ENCODE assay signal across 8 cellular contexts in genomic region chr22:41589601-41590365, GRCh38. TPM values are rescaled to one million over a fixed set of nuclear protein-coding genes. Genes with fewer than 3 reads are reported as not detected.
DNase-seq lines count a peak whose midpoint lies in the region; ATAC-seq and TF ChIP-seq lines count a peak whose summit lies in the region.

Gene PMM1, minus strand, starts transcription at chr22:41589840. Its CDS starts 35 bp downstream, at chr22:41589805.

- H3K9me3 Mint-ChIP-seq in IgD-negative memory B cell, result no peaks in the 10 kb centered on the region

- H3K27me3 Mint-ChIP-seq in IgD-negative memory B cell, result no peaks in the 10 kb centered on the region

- TF ChIP-seq CTCF in mucosa of descending colon (IDR thresholded peaks at IDR 0.05), result no peak

- peak; percentile 96 for DNase-seq in DMS 273 treated with DMSO at 0.1 percent for 48 hours (lab: John Stamatoyannopoulos, UW)
- DNase-seq in OCI-M2 (lab: John Stamatoyannopoulos, UW; ENCODE audit: unreplicated experiment), result peak; percentile 97
- DNase-seq in activated T-cell treated with anti-CD3 and anti-CD28 coated beads for 4 hours, result peak; percentile 100
- peak; percentile 90 for DNase-seq in epithelial cell of prostate (ENCODE audit: low read depth, low spot score)
- peak; percentile 100 for DNase-seq in mucosa of descending colon
- peak; percentile 100 for DNase-seq in stimulated activated CD8-positive, alpha-beta memory T cell treated with anti-CD3 and anti-CD28 coated beads, Interleukin-4, amount 100 ng/mL, for 24 hours (ENCODE audit: low read depth)

- intact Hi-C loops in mucosa of descending colon (cut with DNase I, micrococcal nuclease), result loop anchor here in 1 of 2 donors (10.0 kb wide), 1 partner anchor 45 kb away; the partner anchor contains the start of gene POLR3H

- H3K4me1 ChIP-seq in mucosa of descending colon (ENCODE audit: low read depth), result peaks cover 19% of the 10 kb centered on the region

- peak within 1 kb of the TSS; percentile 78 to 97 (median 93) for H3K4me3 Mint-ChIP-seq in IgD-negative memory B cell

- H3K27ac Mint-ChIP-seq in IgD-negative memory B cell, result peak within 1 kb of the TSS; percentile 11 to 91 (median 67)

- peak; percentile 92 for ATAC-seq in GM21529 (IDR thresholded peaks at IDR 0.05; ENCODE audit: unreplicated experiment)
- peak; percentile 94 for ATAC-seq in mucosa of descending colon

- peak within 1 kb of the TSS; percentile 83 for H3K4me3 ChIP-seq in mucosa of descending colon

- no peaks in the 10 kb centered on the region for H3K9me3 ChIP-seq in mucosa of descending colon

- H3K27ac ChIP-seq in epithelial cell of prostate, result peak within 1 kb of the TSS; percentile 56

- H3K4me1 Mint-ChIP-seq in IgD-negative memory B cell, result peaks cover 0 to 10% (median 8%) of the 10 kb centered on the region in 3 donors

- no peaks in the 10 kb centered on the region for H3K36me3 ChIP-seq in mucosa of descending colon (ENCODE audit: low read depth)

- peaks cover 1% of the 10 kb centered on the region for H3K36me3 Mint-ChIP-seq in IgD-negative memory B cell

RNA-seq across cellular contexts. Expression of gene PMM1, which starts in this region (rescaled TPM):
- 21.8 TPM for polyA plus RNA-seq in IgD-negative memory B cell
- total RNA-seq in mucosa of descending colon, result 10 to 100 TPM; 40.7 to 69.4 (median 51.7) TPM

Comparison
In these comparisons a context has a peak if more than half of its experiments do, and no peak if none do; other contexts are left out.
1. Peak in every context shown above with its lines: DNase-seq, ATAC-seq, H3K4me3 ChIP-seq and H3K27ac ChIP-seq.